In the genomic region with DNA sequence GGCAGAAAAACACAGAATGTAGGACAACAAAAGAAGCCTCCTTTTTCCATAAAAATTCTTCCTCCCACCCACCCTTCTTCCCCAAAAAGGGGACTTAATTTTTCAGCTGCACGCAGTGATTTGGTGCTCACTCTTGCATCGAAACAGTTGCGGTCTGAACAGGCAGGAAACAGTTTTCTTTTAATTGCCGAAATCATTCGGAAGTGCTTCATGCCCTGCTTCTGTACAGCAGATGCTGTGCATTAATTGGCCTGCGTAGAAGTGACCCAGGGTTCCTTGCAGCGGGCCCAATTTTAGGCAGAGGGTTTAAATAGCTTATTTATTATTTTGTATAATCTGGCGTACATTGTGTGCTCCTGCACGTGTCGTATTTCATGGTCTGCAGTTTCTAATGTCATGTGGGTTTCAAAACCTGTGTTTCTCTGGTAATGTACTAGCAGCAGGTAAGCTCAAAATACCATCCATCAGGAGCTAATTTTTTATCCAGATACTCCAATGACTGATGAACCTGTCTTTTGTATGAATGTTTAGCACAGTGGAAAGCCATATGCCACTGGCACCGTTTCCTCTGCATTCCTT, we compare ENCODE assay signal across 1 cellular context.
TF ChIP-seq lines count a peak whose summit lies in the region.

No MANE protein-coding gene starts in this region.

TF ChIP-seq in H1, 55 proteins besides CTCF, POLR2A, EP300 and RAD21 (continued from another document):
- TF ChIP-seq SIX5 (IDR thresholded peaks at IDR 0.05; ENCODE audit: low read depth, low read length): no peak
TF ChIP-seq in H1: peak in this region for 0.
